ENCODE assay signal across 9 cellular contexts in the genomic region with DNA sequence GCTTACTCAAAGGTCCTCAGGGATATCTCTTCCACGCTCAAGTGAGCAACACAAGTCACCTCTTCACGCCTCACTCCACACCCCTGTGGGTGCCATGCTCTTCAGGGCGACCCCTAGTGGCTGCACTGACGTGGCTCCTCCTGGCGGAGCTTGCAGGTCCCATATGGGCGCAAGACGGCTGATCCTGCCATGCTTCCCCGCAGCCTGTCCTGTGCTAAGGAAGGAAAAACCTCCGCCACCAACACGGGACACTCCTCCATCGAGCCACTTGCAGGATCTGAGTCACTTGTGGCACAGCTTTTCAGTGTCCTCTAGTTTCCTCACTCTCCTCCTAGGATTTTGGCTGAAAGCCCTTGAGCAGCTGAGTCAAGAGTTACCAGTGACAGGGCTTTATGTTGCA.
A peak's percentile ranks its signal among the peaks of the same experiment; 100 is the strongest.
DNase-seq lines count a peak whose midpoint lies in the region; ATAC-seq, FAIRE-seq and TF ChIP-seq lines count a peak whose summit lies in the region.
"Had no signal": no experiment of that assay in that cellular context is flagged by ENCODE, and none has a peak within 500 bp of the region (broad histone marks: within the 10 kb centered on the region; RNA-seq: fewer than 3 reads in every experiment).

No MANE protein-coding gene starts in this region.

- H3K36me3 ChIP-seq in kidney (ENCODE audit: control insufficient read depth in 1 of 2, insufficient read depth in 2 of 2, low read length in 2 of 2), result no peaks in the 10 kb centered on the region

- H3K4me1 ChIP-seq in kidney (ENCODE audit: control insufficient read depth in 1 of 2, insufficient read depth in 1 of 2, low read depth in 1 of 2, low read length in 2 of 2), result no peaks in the 10 kb centered on the region

- H3K9ac ChIP-seq in kidney (ENCODE audit: low read length in 2 of 2), result no peak overlapping the region

- H3K4me3 ChIP-seq in epithelial cell of esophagus (ENCODE audit: low read length) (no peak overlapping the region), kidney (ENCODE audit: low read length in 2 of 2) (no peak overlapping the region)

- intact Hi-C loops in kidney (cut with DNase I), result no loop called here

- no peak overlapping the region for H3K27ac ChIP-seq in kidney (ENCODE audit: low read depth in 2 of 2, low read length in 2 of 2)

- FAIRE-seq in kidney (lab: Jason Lieb, UNC), result no peak
- FAIRE-seq: TTC549 had no signal

- H3K9me3 ChIP-seq in kidney (ENCODE audit: control insufficient read depth in 1 of 2, low read length in 2 of 2), result no peaks in the 10 kb centered on the region

- ATAC-seq in HG03108 (IDR thresholded peaks at IDR 0.05; ENCODE audit: unreplicated experiment), result no peak
- ATAC-seq in HG03457 (IDR thresholded peaks at IDR 0.05; ENCODE audit: unreplicated experiment), result no peak

- peak; percentile 54 for DNase-seq in DMS53 (lab: John Stamatoyannopoulos, UW)
- no peak for DNase-seq in DMS53 treated with DMSO at 0.1 percent for 48 hours (lab: John Stamatoyannopoulos, UW; ENCODE audit: unreplicated experiment)
- DNase-seq in NCI-H2171 treated with DMSO at 0.1 percent for 48 hours (lab: John Stamatoyannopoulos, UW), result peak; percentile 58
- DNase-seq in epithelial cell of esophagus (ENCODE audit: low read depth), result peak; percentile 17
- peak in 2 of 3 donors; percentile 19 to 23 for DNase-seq in stimulated activated CD4-positive, alpha-beta T cell treated with anti-CD3 and anti-CD28 coated beads, Interleukin-12 subunit alpha, Interleukin-12 subunit beta, amount 100 ng/mL, for 48 hours (ENCODE audit: low read depth in 2 of 3, low spot score in 1 of 3)
- no peak for DNase-seq in kidney

- peak; percentile 28 for TF ChIP-seq CTCF in epithelial cell of esophagus (IDR thresholded peaks at IDR 0.05; ENCODE audit: insufficient read depth, low read depth, low read length, missing control alignments)
- no peak for TF ChIP-seq CTCF in kidney (IDR thresholded peaks at IDR 0.05; ENCODE audit: borderline replicate concordance, extremely low read depth, insufficient read depth)

Comparison
In these comparisons a context has a peak if more than half of its experiments do, and no peak if none do; other contexts are left out.
1. DNase-seq: peak in DMS53 (single experiment), NCI-H2171 treated with DMSO at 0.1 percent for 48 hours (single experiment), epithelial cell of esophagus (single experiment) and stimulated activated CD4-positive, alpha-beta T cell treated with anti-CD3 and anti-CD28 coated beads, Interleukin-12 subunit alpha, Interleukin-12 subunit beta, amount 100 ng/mL, for 48 hours (2 of 3); none in DMS53 treated with DMSO at 0.1 percent for 48 hours (single experiment) and kidney (single experiment).